ENCODE assay signal across 9 cellular contexts in genomic region chr10:52939894-52940293, GRCh38.
"Had no signal": no experiment of that assay in that cellular context is flagged by ENCODE, and none has a peak within 500 bp of the region (broad histone marks: within the 10 kb centered on the region; RNA-seq: fewer than 3 reads in every experiment).

No MANE protein-coding gene starts in this region.

- H3K4me2 ChIP-seq: GM23338, KMS-11 had no signal

- FAIRE-seq: HTR-8/SVneo, K562 had no signal

- DNase-seq: H7, HFFc6, IMR-90 had no signal

- H3K9ac ChIP-seq: KMS-11 had no signal

- H3K36me3 ChIP-seq: HAP-1 had no signal

- H3K4me3 ChIP-seq: GM23338, HAP-1, K562 had no signal

- H3K4me1 ChIP-seq: HAP-1 had no signal

- H3K9me3 ChIP-seq: HAP-1 had no signal

- ATAC-seq: GM23338, HCT116, K562 had no signal

- H3K27ac ChIP-seq: KMS-11 had no signal
